8 cellular contexts compared by ENCODE assay signal in the genomic region with DNA sequence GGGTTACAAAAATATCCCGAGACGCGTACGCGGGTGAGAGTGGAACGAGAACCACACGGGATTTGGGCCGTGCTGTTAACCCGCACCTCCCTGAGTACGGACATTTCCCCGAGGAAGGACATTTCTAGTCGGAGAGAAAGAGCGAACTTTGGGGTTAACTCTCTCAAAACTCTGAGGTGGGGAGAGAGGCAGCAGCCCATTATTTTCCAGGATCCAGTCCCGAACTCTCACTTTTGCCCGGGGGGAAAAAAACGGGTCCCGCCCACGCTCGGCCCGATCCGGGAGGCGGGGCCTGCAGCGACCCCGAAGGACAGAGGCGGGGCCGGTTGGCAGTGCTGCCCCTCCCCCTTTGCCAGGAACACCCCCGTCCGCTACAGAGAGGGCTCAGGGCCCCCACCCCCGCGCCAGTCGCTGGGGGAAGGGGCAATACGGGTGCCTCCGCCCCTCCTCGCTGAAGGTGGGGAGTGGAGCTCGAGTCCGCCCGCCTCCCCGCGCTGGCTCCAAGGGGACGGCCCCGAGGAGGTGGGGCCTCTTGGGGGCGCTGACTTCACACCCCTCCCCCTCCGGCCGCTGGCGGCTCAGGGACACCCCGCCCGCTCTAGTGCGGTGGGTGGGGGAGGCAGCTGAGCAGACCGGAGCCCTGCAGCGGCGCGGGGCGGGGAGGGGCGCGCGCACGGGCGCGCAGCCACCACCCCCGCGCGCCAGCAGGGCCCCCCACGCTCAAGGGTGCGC. TPM values are rescaled to one million over a fixed set of nuclear protein-coding genes. Genes with fewer than 3 reads are reported as not detected.
DNase-seq lines count a peak whose midpoint lies in the region; ATAC-seq lines count a peak whose summit lies in the region.

No MANE protein-coding gene starts in this region.

- peak; percentile 78 for ATAC-seq in GM21360 (IDR thresholded peaks at IDR 0.05; ENCODE audit: unreplicated experiment)

- DNase-seq in COLO668 (lab: John Stamatoyannopoulos, UW; ENCODE audit: unreplicated experiment) (peak; percentile 97), HT-29 (ENCODE audit: low spot score) (peak; percentile 94), NK-92 (lab: John Stamatoyannopoulos, UW; ENCODE audit: unreplicated experiment) (peak; percentile 70), lung microvascular endothelial cell (ENCODE audit: low read depth in 2 of 2) (peak; percentile 98 to 99)
- DNase-seq in activated CD8-positive, alpha-beta memory T cell treated with anti-CD3 and anti-CD28 coated beads for 1 hour (ENCODE audit: extremely low read depth in 1 of 2, low read depth in 1 of 2) = peak; percentile 84 to 92
- DNase-seq in effector CD4-positive, alpha-beta T cell = peak; percentile 94
- DNase-seq in stimulated activated CD4-positive, alpha-beta T cell treated with anti-CD3 and anti-CD28 coated beads, TNF-alpha, amount 100 ng/mL, for 24 hours (ENCODE audit: low read depth in 3 of 3) = peak; percentile 89 to 94 (median 93)

RNA-seq across cellular contexts. Expression of gene NUCKS1, which starts 0.7 kb away (rescaled TPM):
- 41.9 and 42.8 TPM in 2 replicates for total RNA-seq in HT-29 (2014; rRNA removed; shearing (Covaris generic))
- total RNA-seq in lung microvascular endothelial cell = 74.2 and 103 TPM in 2 replicates

RNA-seq across cellular contexts. Expression of gene RAB29, which starts 26.0 kb away (rescaled TPM):
- total RNA-seq in HT-29 (2014; rRNA removed; shearing (Covaris generic)) = 3.6 and 4.7 TPM in 2 replicates
- 14.8 and 20.4 TPM in 2 replicates for total RNA-seq in lung microvascular endothelial cell

Comparison
In these comparisons a context has a peak if more than half of its experiments do, and no peak if none do; other contexts are left out.
1. Peak in every context shown above with its lines: DNase-seq and ATAC-seq.